In the genomic region with DNA sequence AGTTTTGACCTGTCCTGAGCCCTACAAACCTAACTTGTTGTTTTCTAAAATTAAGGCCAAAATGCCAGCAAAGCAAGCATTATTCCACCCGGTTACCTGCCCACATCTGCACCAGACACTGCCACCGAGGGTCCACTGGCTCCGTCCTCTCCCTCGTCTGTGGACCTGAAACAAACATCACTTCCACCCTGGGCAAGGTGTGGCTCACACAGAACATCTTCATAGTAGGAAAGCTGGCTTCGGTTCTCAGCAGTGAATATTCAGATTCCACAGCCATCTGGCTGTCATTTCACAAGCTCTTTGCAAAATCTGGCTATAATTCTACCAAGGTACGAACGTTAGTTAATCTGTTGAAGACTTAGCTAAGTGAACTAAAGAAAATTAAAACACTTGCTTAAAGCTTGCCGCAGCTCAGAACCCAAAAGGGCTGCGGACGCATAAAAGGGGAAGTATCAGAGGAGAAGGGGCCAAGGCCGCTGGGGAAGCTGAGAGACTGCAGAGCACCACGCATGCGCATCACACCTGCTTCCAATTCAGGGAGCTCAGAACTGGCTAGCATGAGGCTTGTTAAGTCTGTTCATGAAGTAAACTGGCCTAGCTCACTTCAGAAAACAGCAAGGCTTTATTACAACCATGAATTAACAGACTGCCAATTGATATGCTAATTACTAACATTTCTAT, we compare ENCODE assay signal across 10 cellular contexts. TPM values are rescaled to one million over a fixed set of nuclear protein-coding genes. Genes with fewer than 3 reads are reported as not detected.
A peak's percentile ranks its signal among the peaks of the same experiment; 100 is the strongest.
DNase-seq lines count a peak whose midpoint lies in the region; ATAC-seq, FAIRE-seq and TF ChIP-seq lines count a peak whose summit lies in the region.
"Had no signal": no experiment of that assay in that cellular context is flagged by ENCODE, and none has a peak within 500 bp of the region (broad histone marks: within the 10 kb centered on the region; RNA-seq: fewer than 3 reads in every experiment).

No MANE protein-coding gene starts in this region.

- no peak for ATAC-seq in stimulated activated naive CD8-positive, alpha-beta T cell treated with anti-CD3 and anti-CD28 coated beads, Interleukin-15, Interleukin-2, amounts not matched to agents 100 U/mL and 50 U/mL, for 24 hours
- no peak for ATAC-seq in stimulated activated naive CD8-positive, alpha-beta T cell treated with anti-CD3 and anti-CD28 coated beads, Interleukin-15, amount 100 ng/mL, for 72 hours
- ATAC-seq in HG03095 (IDR thresholded peaks at IDR 0.05; ENCODE audit: unreplicated experiment) (no peak), pancreas (no peak)
- ATAC-seq: T-helper 17 cell had no signal

- intact Hi-C loops in pancreas (cut with DNase I): no loop called here

- no peak overlapping the region for H3K27ac Mint-ChIP-seq in stimulated activated naive CD8-positive, alpha-beta T cell treated with anti-CD3 and anti-CD28 coated beads, Interleukin-15, amount 100 ng/mL, for 72 hours
- no peak overlapping the region for H3K27ac Mint-ChIP-seq in chondrocyte (ENCODE audit: unreplicated experiment)
- H3K27ac Mint-ChIP-seq: CD4-positive, CD25-positive, alpha-beta regulatory T cell; T-helper 17 cell had no signal

- no peak overlapping the region for H3K4me3 ChIP-seq in HL-60 (replicated peaks; ENCODE audit: insufficient read depth, low read length)
- H3K4me3 ChIP-seq in pancreas: no peak overlapping the region

- no peaks in the 10 kb centered on the region for H3K4me1 ChIP-seq in pancreas

- H3K36me3 ChIP-seq in pancreas: no peaks in the 10 kb centered on the region

- TF ChIP-seq CTCF in HL-60 (IDR thresholded peaks at IDR 0.05; ENCODE audit: insufficient read depth, low read length) (no peak), pancreas (IDR thresholded peaks at IDR 0.05) (no peak), chondrocyte (IDR thresholded peaks at IDR 0.05) (no peak)

- peaks cover 8% of the 10 kb centered on the region for H3K4me1 Mint-ChIP-seq in stimulated activated naive CD8-positive, alpha-beta T cell treated with anti-CD3 and anti-CD28 coated beads, Interleukin-15, amount 100 ng/mL, for 72 hours
- H3K4me1 Mint-ChIP-seq in chondrocyte (ENCODE audit: low read depth): no peaks in the 10 kb centered on the region

- H3K27ac ChIP-seq in HL-60 (replicated peaks) (peak overlapping the region; percentile 27), pancreas (no peak overlapping the region)

- H3K36me3 Mint-ChIP-seq in chondrocyte (ENCODE audit: low read depth): no peaks in the 10 kb centered on the region
- H3K36me3 Mint-ChIP-seq: CD4-positive, CD25-positive, alpha-beta regulatory T cell had no signal

- H3K27me3 ChIP-seq in HL-60 (ENCODE audit: insufficient read depth, poor library complexity, severe bottlenecking): no peaks in the 10 kb centered on the region
- no peaks in the 10 kb centered on the region for H3K27me3 ChIP-seq in pancreas

- no peak for FAIRE-seq in pancreas (lab: Jason Lieb, UNC)

- DNase-seq in stimulated activated naive CD8-positive, alpha-beta T cell treated with anti-CD3 and anti-CD28 coated beads, Interleukin-15, Interleukin-2, amounts not matched to agents 100 U/mL and 50 U/mL, for 24 hours: peak; percentile 35
- no peak for DNase-seq in stimulated activated naive CD8-positive, alpha-beta T cell treated with anti-CD3 and anti-CD28 coated beads, Interleukin-15, amount 100 ng/mL, for 72 hours
- DNase-seq in HL-60 (ENCODE audit: low read depth in 1 of 2, low spot score in 1 of 2) (peak; percentile 65 to 92), superior temporal gyrus (ENCODE audit: extremely low spot score) (peak; percentile 72), pancreas (no peak), chondrocyte (ENCODE audit: low spot score) (no peak)
- DNase-seq in activated gamma-delta T cell treated with anti-CD3 and anti-CD28 coated beads, Interleukin-2, amount 50 U/mL, for 16 hours (ENCODE audit: low read depth): peak; percentile 4
- DNase-seq: T-helper 17 cell had no signal

- no peaks in the 10 kb centered on the region for H3K27me3 Mint-ChIP-seq in stimulated activated naive CD8-positive, alpha-beta T cell treated with anti-CD3 and anti-CD28 coated beads, Interleukin-15, amount 100 ng/mL, for 72 hours
- H3K27me3 Mint-ChIP-seq in chondrocyte (ENCODE audit: low read depth): no peaks in the 10 kb centered on the region
- H3K27me3 Mint-ChIP-seq: CD4-positive, CD25-positive, alpha-beta regulatory T cell had no signal

- no peaks in the 10 kb centered on the region for H3K9me3 Mint-ChIP-seq in stimulated activated naive CD8-positive, alpha-beta T cell treated with anti-CD3 and anti-CD28 coated beads, Interleukin-15, amount 100 ng/mL, for 72 hours
- peaks cover 1% of the 10 kb centered on the region for H3K9me3 Mint-ChIP-seq in chondrocyte (ENCODE audit: low read depth)

- WGBS in pancreas, 2 donors: 82 to 84% methylated on average over 13 of the region's 13 CpGs

- H3K4me3 Mint-ChIP-seq in stimulated activated naive CD8-positive, alpha-beta T cell treated with anti-CD3 and anti-CD28 coated beads, Interleukin-15, amount 100 ng/mL, for 72 hours: no peak overlapping the region
- no peak overlapping the region for H3K4me3 Mint-ChIP-seq in chondrocyte (ENCODE audit: unreplicated experiment)
- H3K4me3 Mint-ChIP-seq: CD4-positive, CD25-positive, alpha-beta regulatory T cell; T-helper 17 cell had no signal

- no peaks in the 10 kb centered on the region for H3K9me3 ChIP-seq in pancreas

RNA-seq across cellular contexts. Expression of a gene that starts 46.2 kb away (rescaled TPM):
- total RNA-seq in pancreas (10 to 100 TPM; 12.4 to 40.7 (median 31.8) TPM), chondrocyte (0.30 to 0.51 TPM (median 0.36 TPM) in 3 replicates)
- polyA plus RNA-seq in pancreas: 10 to 100 TPM; 12.2 to 49.2 TPM

Comparison
In these comparisons a context has a peak if more than half of its experiments do, and no peak if none do; other contexts are left out.
1. DNase-seq: peak in stimulated activated naive CD8-positive, alpha-beta T cell treated with anti-CD3 and anti-CD28 coated beads, Interleukin-15, Interleukin-2, amounts not matched to agents 100 U/mL and 50 U/mL, for 24 hours (single experiment), HL-60 (2 of 2), activated gamma-delta T cell treated with anti-CD3 and anti-CD28 coated beads, Interleukin-2, amount 50 U/mL, for 16 hours (single experiment) and superior temporal gyrus (single experiment); none in stimulated activated naive CD8-positive, alpha-beta T cell treated with anti-CD3 and anti-CD28 coated beads, Interleukin-15, amount 100 ng/mL, for 72 hours (0 of 2), pancreas (0 of 6) and chondrocyte (single experiment).